In the genomic region with DNA sequence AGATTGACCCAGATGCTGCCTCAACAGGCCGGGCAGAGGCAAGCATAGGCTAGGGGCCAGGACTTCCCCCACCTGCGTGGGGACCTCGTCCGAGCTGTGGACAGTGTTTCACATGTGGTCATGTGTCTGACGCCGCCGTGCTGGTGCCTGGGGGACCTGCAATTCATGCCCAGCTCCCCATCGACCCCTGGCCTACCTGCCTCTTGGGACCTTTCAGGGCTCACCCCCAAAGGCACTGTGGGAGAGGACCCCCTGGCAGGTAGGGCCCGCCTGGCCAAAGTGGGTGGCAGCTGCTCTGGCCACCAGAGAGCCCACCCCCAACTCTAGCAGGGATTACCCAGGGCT, we compare ENCODE assay signal across 1 cellular context.
TF ChIP-seq lines count a peak whose summit lies in the region.

No MANE protein-coding gene starts in this region.

TF ChIP-seq in IMR-90, 13 proteins besides CTCF, POLR2A, EP300 and RAD21:
- TF ChIP-seq RFX5 (IDR thresholded peaks at IDR 0.05; ENCODE audit: low read depth, low read length) (no peak), BHLHE40 (IDR thresholded peaks at IDR 0.05; ENCODE audit: low read depth, low read length) (no peak), MAFK (IDR thresholded peaks at IDR 0.05; ENCODE audit: low read depth, low read length) (no peak), CEBPB (IDR thresholded peaks at IDR 0.05; ENCODE audit: low read depth, low read length) (no peak), MAZ (IDR thresholded peaks at IDR 0.05; ENCODE audit: borderline replicate concordance, low read depth, low read length) (no peak), FOS (IDR thresholded peaks at IDR 0.05; ENCODE audit: low read depth, low read length) (no peak), CHD1 (IDR thresholded peaks at IDR 0.05; ENCODE audit: low read depth, low read length) (no peak), MXI1 (IDR thresholded peaks at IDR 0.05; ENCODE audit: borderline replicate concordance, low read depth, low read length) (no peak), RCOR1 (IDR thresholded peaks at IDR 0.05; ENCODE audit: insufficient replicate concordance, low read length) (no peak), SMC3 (IDR thresholded peaks at IDR 0.05; ENCODE audit: low read depth, low read length) (no peak), NFE2L2 (IDR thresholded peaks at IDR 0.05; ENCODE audit: low read depth, low read length) (no peak)
- TF ChIP-seq, protein P1, sequence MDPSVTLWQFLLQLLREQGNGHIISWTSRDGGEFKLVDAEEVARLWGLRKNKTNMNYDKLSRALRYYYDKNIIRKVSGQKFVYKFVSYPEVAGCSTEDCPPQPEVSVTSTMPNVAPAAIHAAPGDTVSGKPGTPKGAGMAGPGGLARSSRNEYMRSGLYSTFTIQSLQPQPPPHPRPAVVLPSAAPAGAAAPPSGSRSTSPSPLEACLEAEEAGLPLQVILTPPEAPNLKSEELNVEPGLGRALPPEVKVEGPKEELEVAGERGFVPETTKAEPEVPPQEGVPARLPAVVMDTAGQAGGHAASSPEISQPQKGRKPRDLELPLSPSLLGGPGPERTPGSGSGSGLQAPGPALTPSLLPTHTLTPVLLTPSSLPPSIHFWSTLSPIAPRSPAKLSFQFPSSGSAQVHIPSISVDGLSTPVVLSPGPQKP (IDR thresholded peaks at IDR 0.05; ENCODE audit: borderline replicate concordance, low read depth, low read length): no peak
- TF ChIP-seq, protein P2, sequence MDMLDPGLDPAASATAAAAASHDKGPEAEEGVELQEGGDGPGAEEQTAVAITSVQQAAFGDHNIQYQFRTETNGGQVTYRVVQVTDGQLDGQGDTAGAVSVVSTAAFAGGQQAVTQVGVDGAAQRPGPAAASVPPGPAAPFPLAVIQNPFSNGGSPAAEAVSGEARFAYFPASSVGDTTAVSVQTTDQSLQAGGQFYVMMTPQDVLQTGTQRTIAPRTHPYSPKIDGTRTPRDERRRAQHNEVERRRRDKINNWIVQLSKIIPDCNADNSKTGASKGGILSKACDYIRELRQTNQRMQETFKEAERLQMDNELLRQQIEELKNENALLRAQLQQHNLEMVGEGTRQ (IDR thresholded peaks at IDR 0.05; ENCODE audit: low read depth, low read length): no peak
